8 cellular contexts compared by ENCODE assay signal in genomic region chr7:32062150-32062549, GRCh38. TPM values are rescaled to one million over a fixed set of nuclear protein-coding genes. Genes with fewer than 3 reads are reported as not detected.
DNase-seq lines count a peak whose midpoint lies in the region; ATAC-seq and TF ChIP-seq lines count a peak whose summit lies in the region.

No MANE protein-coding gene starts in this region.

- H3K4me1 ChIP-seq in BE2C (no peaks in the 10 kb centered on the region), neural progenitor cell (peaks cover 5% of the 10 kb centered on the region)

- H3K27me3 Mint-ChIP-seq in neural progenitor cell (ENCODE audit: insufficient read depth, low read depth): peaks cover 5% of the 10 kb centered on the region
- H3K27me3 Mint-ChIP-seq in activated T-helper 2 cell treated with anti-CD3 and anti-CD28 coated beads, Interferon-gamma antibody, Interleukin-2, Interleukin-4, amounts not matched to agents 10 μg/mL and 5 μg/mL and 100 μg/mL, durations not matched to agents 14 hours and 24 hours and 36 hours (ENCODE audit: low read depth): no peaks in the 10 kb centered on the region

- no peak overlapping the region for H3K27ac Mint-ChIP-seq in neural progenitor cell
- no peak overlapping the region for H3K27ac Mint-ChIP-seq in activated T-helper 2 cell treated with anti-CD3 and anti-CD28 coated beads, Interferon-gamma antibody, Interleukin-2, Interleukin-4, amounts not matched to agents 10 μg/mL and 5 μg/mL and 100 μg/mL, durations not matched to agents 14 hours and 24 hours and 36 hours

- H3K79me2 ChIP-seq in neural progenitor cell (ENCODE audit: low read depth): no peaks in the 10 kb centered on the region

- no peaks in the 10 kb centered on the region for H3K36me3 Mint-ChIP-seq in neural progenitor cell
- no peaks in the 10 kb centered on the region for H3K36me3 Mint-ChIP-seq in activated T-helper 2 cell treated with anti-CD3 and anti-CD28 coated beads, Interferon-gamma antibody, Interleukin-2, Interleukin-4, amounts not matched to agents 10 μg/mL and 5 μg/mL and 100 μg/mL, durations not matched to agents 14 hours and 24 hours and 36 hours (ENCODE audit: low read depth)

- peak; percentile 66 for DNase-seq in BE2C
- no peak for DNase-seq in GM13977 (ENCODE audit: low spot score)
- DNase-seq in NCI-H460 (ENCODE audit: extremely low read depth, low read depth): peak; percentile 67
- peak in 4 of 10 donors; percentile 53 to 71 (median 68) for DNase-seq in dorsolateral prefrontal cortex
- peak; percentile 68 for DNase-seq in neural progenitor cell (ENCODE audit: low spot score)
- no peak for DNase-seq in G401 (ENCODE audit: low spot score)
- DNase-seq in activated T-helper 2 cell treated with anti-CD3 and anti-CD28 coated beads, Interferon-gamma antibody, Interleukin-2, Interleukin-4, amounts not matched to agents 10 μg/mL and 5 μg/mL and 100 μg/mL, durations not matched to agents 14 hours and 24 hours and 36 hours (ENCODE audit: low spot score): no peak

- no peak overlapping the region for H3K4me3 ChIP-seq in BE2C (ENCODE audit: low read depth, low read length)
- H3K4me3 ChIP-seq in dorsolateral prefrontal cortex: peak overlapping the region in 12 of 59 donors; percentile 1 to 28 (median 14)
- H3K4me3 ChIP-seq in neural progenitor cell: no peak overlapping the region

- H3F3A ChIP-seq in neural progenitor cell (ENCODE audit: low read depth): no peaks in the 10 kb centered on the region

- no peak overlapping the region for H3K4me3 Mint-ChIP-seq in neural progenitor cell
- no peak overlapping the region for H3K4me3 Mint-ChIP-seq in activated T-helper 2 cell treated with anti-CD3 and anti-CD28 coated beads, Interferon-gamma antibody, Interleukin-2, Interleukin-4, amounts not matched to agents 10 μg/mL and 5 μg/mL and 100 μg/mL, durations not matched to agents 14 hours and 24 hours and 36 hours (ENCODE audit: low read depth)

- H3K27ac ChIP-seq in dorsolateral prefrontal cortex (peak overlapping the region in 51 of 59 donors; percentile 0 to 100 (median 81)), neural progenitor cell (no peak overlapping the region)

- H3K4me2 ChIP-seq in neural progenitor cell: no peak overlapping the region

- no peak overlapping the region for H3K9ac ChIP-seq in neural progenitor cell

- H3K36me3 ChIP-seq in BE2C (no peaks in the 10 kb centered on the region), neural progenitor cell (no peaks in the 10 kb centered on the region)

- in situ Hi-C loops in GM13977 (cut with MboI; ENCODE audit: low pct_unique_long_range_greater_than_20kb, low sequenced_read_pairs, unreplicated experiment) (no loop called here), G401 (cut with HindIII; ENCODE audit: low sequenced_read_pairs) (no loop called here)

- intact Hi-C loops in dorsolateral prefrontal cortex (cut with DNase I): loop anchor here (5.0 to 10.0 kb wide), 2 partner anchors 180 to 277 kb away; no protein-coding TSS in a partner anchor
- intact Hi-C loops in activated T-helper 2 cell treated with anti-CD3 and anti-CD28 coated beads, Interferon-gamma antibody, Interleukin-2, Interleukin-4, amounts not matched to agents 10 μg/mL and 5 μg/mL and 100 μg/mL, durations not matched to agents 14 hours and 24 hours and 36 hours (cut with micrococcal nuclease): no loop called here

- H3K4me1 Mint-ChIP-seq in neural progenitor cell: peaks cover 24% of the 10 kb centered on the region
- H3K4me1 Mint-ChIP-seq in activated T-helper 2 cell treated with anti-CD3 and anti-CD28 coated beads, Interferon-gamma antibody, Interleukin-2, Interleukin-4, amounts not matched to agents 10 μg/mL and 5 μg/mL and 100 μg/mL, durations not matched to agents 14 hours and 24 hours and 36 hours (ENCODE audit: low read depth): no peaks in the 10 kb centered on the region

- H2AFZ ChIP-seq in neural progenitor cell (replicated peaks): no peak overlapping the region

- peak; percentile 68 for TF ChIP-seq CTCF in BE2C (IDR thresholded peaks at IDR 0.05; ENCODE audit: low read depth, low read length)
- peak; percentile 67 for TF ChIP-seq CTCF in GM13977 (IDR thresholded peaks at IDR 0.05; ENCODE audit: extremely low read depth, insufficient read depth, missing control alignments)
- TF ChIP-seq CTCF in dorsolateral prefrontal cortex (IDR thresholded peaks at IDR 0.05 in 54 of 56, conservative IDR thresholded peaks at IDR 0.05 in 2 of 56; ENCODE audit: low read depth in 1 of 56, partially characterized antibody in 56 of 56): peak in 50 of 56 donors; percentile 13 to 66 (median 50)
- peak; percentile 75 for TF ChIP-seq CTCF in neural progenitor cell (IDR thresholded peaks at IDR 0.05)

- ATAC-seq in HG02763 (IDR thresholded peaks at IDR 0.05; ENCODE audit: unreplicated experiment): no peak

- no peaks in the 10 kb centered on the region for H4K20me1 ChIP-seq in neural progenitor cell (ENCODE audit: low read depth)

- no peaks in the 10 kb centered on the region for H3K9me3 Mint-ChIP-seq in neural progenitor cell
- H3K9me3 Mint-ChIP-seq in activated T-helper 2 cell treated with anti-CD3 and anti-CD28 coated beads, Interferon-gamma antibody, Interleukin-2, Interleukin-4, amounts not matched to agents 10 μg/mL and 5 μg/mL and 100 μg/mL, durations not matched to agents 14 hours and 24 hours and 36 hours: no peaks in the 10 kb centered on the region

- H3K27me3 ChIP-seq in BE2C (peaks cover 3% of the 10 kb centered on the region; the same call in 1 of the 2 replicates), dorsolateral prefrontal cortex (peaks cover 0 to 2% (median 0%) of the 10 kb centered on the region in 45 donors), neural progenitor cell (peaks cover 43% of the 10 kb centered on the region)

- H3K9me3 ChIP-seq in BE2C: no peaks in the 10 kb centered on the region
- no peaks in the 10 kb centered on the region for H3K9me3 ChIP-seq in neural progenitor cell (ENCODE audit: low read depth)

RNA-seq across cellular contexts. Expression of gene PDE1C, which starts 8.1 kb away (rescaled TPM):
- polyA plus RNA-seq in BE2C (2012; ENCODE audit: insufficient read depth, insufficient read length, low read depth): 0.54 TPM
- 46.5 and 48.7 TPM in 2 replicates for total RNA-seq in NCI-H460 (2014; rRNA removed; shearing (Covaris generic))
- polyA plus RNA-seq in NCI-H460 (2014; cell fraction: nucleus; rRNA removed): 18.7 and 30.2 TPM in 2 replicates
- 100 to 1,000 TPM in 28 of 120 experiments, 10 to 100 TPM in 92; 32.4 to 247 (median 78.1) TPM for total RNA-seq in dorsolateral prefrontal cortex
- 0.54 and 0.56 TPM in 2 replicates for total RNA-seq in neural progenitor cell (ENCODE audit: low replicate concordance)
- total RNA-seq in G401 (2014; rRNA removed; shearing (Covaris generic)): not detected in 2 replicates
- not detected in 2 replicates for total RNA-seq in activated T-helper 2 cell treated with anti-CD3 and anti-CD28 coated beads, Interferon-gamma antibody, Interleukin-2, Interleukin-4, amounts not matched to agents 10 μg/mL and 5 μg/mL and 100 μg/mL, durations not matched to agents 14 hours and 24 hours and 36 hours

Comparison
In these comparisons a context has a peak if more than half of its experiments do, and no peak if none do; other contexts are left out.
1. DNase-seq: peak in BE2C (single experiment), NCI-H460 (single experiment) and neural progenitor cell (single experiment); none in GM13977 (single experiment), G401 (single experiment) and activated T-helper 2 cell treated with anti-CD3 and anti-CD28 coated beads, Interferon-gamma antibody, Interleukin-2, Interleukin-4, amounts not matched to agents 10 μg/mL and 5 μg/mL and 100 μg/mL, durations not matched to agents 14 hours and 24 hours and 36 hours (single experiment).
2. RNA of gene PDE1C, which starts 8.1 kb away (total RNA-seq): 32.4 to 247 TPM in dorsolateral prefrontal cortex and 46.5 to 48.7 TPM in NCI-H460; 0.54 to 0.56 TPM in neural progenitor cell, not detected in G401 and not detected in activated T-helper 2 cell treated with anti-CD3 and anti-CD28 coated beads, Interferon-gamma antibody, Interleukin-2, Interleukin-4, amounts not matched to agents 10 μg/mL and 5 μg/mL and 100 μg/mL, durations not matched to agents 14 hours and 24 hours and 36 hours; every median in the first group is over 10 times any median in the second.
3. Peak in every context shown above with its lines, with median percentiles within 50 percentile points of each other: CTCF ChIP-seq.